Comparison of ENCODE assay signal across 16 cellular contexts in the genomic region with DNA sequence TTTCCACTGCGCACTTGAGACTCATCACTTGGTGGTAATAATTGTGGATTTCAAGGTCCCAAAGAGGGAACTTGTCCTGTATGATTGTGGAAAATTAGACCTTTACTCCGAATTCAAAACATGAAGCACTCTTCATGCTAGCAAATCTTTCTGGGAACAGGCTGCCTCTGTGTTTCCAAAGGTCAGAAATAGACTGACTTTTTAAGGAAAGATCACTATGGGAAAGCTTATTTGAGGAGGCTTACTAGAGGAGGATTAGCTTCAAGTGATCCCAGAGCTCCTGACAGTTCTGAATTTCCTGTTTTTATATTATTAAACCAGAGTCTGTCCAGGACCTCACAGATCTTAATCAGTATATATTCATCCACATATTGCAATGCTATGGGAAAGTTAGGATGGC. TPM values are rescaled to one million over a fixed set of nuclear protein-coding genes. Genes with fewer than 3 reads are reported as not detected.
A peak's percentile ranks its signal among the peaks of the same experiment; 100 is the strongest.
DNase-seq lines count a peak whose midpoint lies in the region; ATAC-seq and TF ChIP-seq lines count a peak whose summit lies in the region.
"Had no signal": no experiment of that assay in that cellular context is flagged by ENCODE, and none has a peak within 500 bp of the region (broad histone marks: within the 10 kb centered on the region; RNA-seq: fewer than 3 reads in every experiment).

No MANE protein-coding gene starts in this region.

- H3K27me3 Mint-ChIP-seq in natural killer cell (ENCODE audit: low read depth in 2 of 2): no peaks in the 10 kb centered on the region
- H3K27me3 Mint-ChIP-seq: activated naive CD8-positive, alpha-beta T cell treated with anti-CD3 and anti-CD28 coated beads, Interleukin-2, amount 50 U/mL, for 24 hours had no signal

- TF ChIP-seq EP300 in stomach (IDR thresholded peaks at IDR 0.05): no peak

- no peak for TF ChIP-seq POLR2A in stomach (IDR thresholded peaks at IDR 0.05)

- no peak for TF ChIP-seq CTCF in VCaP (conservative IDR thresholded peaks at IDR 0.05)
- no peak for TF ChIP-seq CTCF in stomach (IDR thresholded peaks at IDR 0.05)
- TF ChIP-seq CTCF in colonic mucosa (IDR thresholded peaks at IDR 0.05): no peak
- no peak for TF ChIP-seq CTCF in natural killer cell (IDR thresholded peaks at IDR 0.05)

- intact Hi-C loops in stomach (cut with DNase I; ENCODE audit: low total_unique reads) (loop anchor here (10.0 kb wide), 1 partner anchor 145 kb away; no protein-coding TSS in a partner anchor), colonic mucosa (cut with DNase I) (no loop called here), natural killer cell (cut with micrococcal nuclease) (loop anchor here (10.0 kb wide), 1 partner anchor 135 kb away; no protein-coding TSS in a partner anchor)

- H3K27me3 ChIP-seq in HUES64 (ENCODE audit: insufficient read depth, low read length) (no peaks in the 10 kb centered on the region), iPS-20b (ENCODE audit: insufficient read depth, low read length) (no peaks in the 10 kb centered on the region), stomach (no peaks in the 10 kb centered on the region), colonic mucosa (no peaks in the 10 kb centered on the region)
- H3K27me3 ChIP-seq: BLaER1 treated with 17β-estradiol and CSF1 and Interleukin-3, amounts not matched to agents 10 nM and 100 nM had no signal

- H3K9me3 ChIP-seq in HUES64 (ENCODE audit: insufficient read depth, low read depth, low read length) (no peaks in the 10 kb centered on the region), iPS-20b (ENCODE audit: insufficient read depth, low read depth, low read length) (no peaks in the 10 kb centered on the region), stomach (no peaks in the 10 kb centered on the region), colonic mucosa (no peaks in the 10 kb centered on the region)
- H3K9me3 ChIP-seq: BLaER1 treated with 17β-estradiol and CSF1 and Interleukin-3, amounts not matched to agents 10 nM and 100 nM had no signal

- no peaks in the 10 kb centered on the region for H3K36me3 Mint-ChIP-seq in natural killer cell

- no peak for ATAC-seq in natural killer cell
- ATAC-seq: activated naive CD8-positive, alpha-beta T cell treated with anti-CD3 and anti-CD28 coated beads, Interleukin-2, amount 50 U/mL, for 24 hours had no signal

- no peak for DNase-seq in stomach
- no peak for DNase-seq in stimulated activated CD4-positive, alpha-beta T cell treated with anti-CD3 and anti-CD28 coated beads, Interleukin-4, amount 100 ng/mL, for 4 hours
- no peak for DNase-seq in colonic mucosa
- DNase-seq in NCI-H1694 (lab: John Stamatoyannopoulos, UW): no peak
- no peak for DNase-seq in natural killer cell
- DNase-seq: activated CD4-positive, alpha-beta T cell treated with anti-CD3 and anti-CD28 coated beads for 48 hours; activated naive CD8-positive, alpha-beta T cell treated with anti-CD3 and anti-CD28 coated beads, Interleukin-2, amount 50 U/mL, for 24 hours; DMS79 treated with DMSO at 0.1 percent for 48 hours; NCI-H187 treated with DMSO at 0.1 percent for 48 hours; occipital lobe; RPMI8226 had no signal

- no peak overlapping the region for H3K4me3 Mint-ChIP-seq in natural killer cell
- H3K4me3 Mint-ChIP-seq: activated naive CD8-positive, alpha-beta T cell treated with anti-CD3 and anti-CD28 coated beads, Interleukin-2, amount 50 U/mL, for 24 hours; T-helper 2 cell treated with Interferon-gamma antibody and Interleukin-4, amounts not matched to agents 5 μg/mL and 100 μg/mL, for 36 hours had no signal

- WGBS in HUES64: 100% methylated on average over 2 of the region's 2 CpGs
- 72 to 85% (median 79%) methylated on average over 2 of the region's 2 CpGs for WGBS in stomach, 5 donors

- H3K9me3 Mint-ChIP-seq in natural killer cell: no peaks in the 10 kb centered on the region
- H3K9me3 Mint-ChIP-seq: activated naive CD8-positive, alpha-beta T cell treated with anti-CD3 and anti-CD28 coated beads, Interleukin-2, amount 50 U/mL, for 24 hours; T-helper 2 cell treated with Interferon-gamma antibody and Interleukin-4, amounts not matched to agents 5 μg/mL and 100 μg/mL, for 36 hours had no signal

- H3K27ac Mint-ChIP-seq in natural killer cell: no peak overlapping the region
- H3K27ac Mint-ChIP-seq: activated naive CD8-positive, alpha-beta T cell treated with anti-CD3 and anti-CD28 coated beads, Interleukin-2, amount 50 U/mL, for 24 hours; T-helper 2 cell treated with Interferon-gamma antibody and Interleukin-4, amounts not matched to agents 5 μg/mL and 100 μg/mL, for 36 hours had no signal

- peaks cover 38 to 42% of the 10 kb centered on the region in 2 donors for H3K4me1 Mint-ChIP-seq in natural killer cell

- H3K9ac ChIP-seq in HUES64 (ENCODE audit: low read depth, low read length) (no peak overlapping the region), iPS-20b (ENCODE audit: low read depth, low read length) (peak overlapping the region; percentile 57; the same call in 1 of the 2 replicates), colonic mucosa (ENCODE audit: low read depth in 2 of 2, low read length in 2 of 2) (no peak overlapping the region)
- H3K9ac ChIP-seq: BLaER1 treated with 17β-estradiol and CSF1 and Interleukin-3, amounts not matched to agents 10 nM and 100 nM had no signal

- H3K4me1 ChIP-seq in HUES64 (ENCODE audit: insufficient read depth, low read length): peaks cover 69% of the 10 kb centered on the region
- peaks cover 63% of the 10 kb centered on the region for H3K4me1 ChIP-seq in iPS-20b (ENCODE audit: insufficient read depth, low read length)
- peaks cover 26 to 77% (median 50%) of the 10 kb centered on the region in 4 donors for H3K4me1 ChIP-seq in stomach
- no peaks in the 10 kb centered on the region for H3K4me1 ChIP-seq in colonic mucosa

- H3K27ac ChIP-seq in HUES64 (ENCODE audit: low read depth, low read length): peak overlapping the region; percentile 33; the same call in 1 of the 2 replicates
- peak overlapping the region; percentile 80 for H3K27ac ChIP-seq in VCaP
- no peak overlapping the region for H3K27ac ChIP-seq in iPS-20b (ENCODE audit: low read length)
- peak overlapping the region in 3 of 5 donors; percentile 62 to 67 (median 62) for H3K27ac ChIP-seq in stomach
- no peak overlapping the region for H3K27ac ChIP-seq in colonic mucosa
- H3K27ac ChIP-seq: BLaER1 treated with 17β-estradiol and CSF1 and Interleukin-3, amounts not matched to agents 10 nM and 100 nM had no signal

- H3K4me3 ChIP-seq in HUES64 (ENCODE audit: low read length) (no peak overlapping the region), iPS-20b (ENCODE audit: low read length) (peak overlapping the region; percentile 20), stomach (no peak overlapping the region), colonic mucosa (no peak overlapping the region)
- H3K4me3 ChIP-seq: BLaER1 treated with 17β-estradiol and CSF1 and Interleukin-3, amounts not matched to agents 10 nM and 100 nM had no signal

- H3K36me3 ChIP-seq in HUES64 (ENCODE audit: insufficient read depth, low read length) (no peaks in the 10 kb centered on the region), iPS-20b (ENCODE audit: insufficient read depth, low read depth, low read length) (no peaks in the 10 kb centered on the region), stomach (no peaks in the 10 kb centered on the region), colonic mucosa (no peaks in the 10 kb centered on the region)

RNA-seq across cellular contexts. Expression of gene WDFY2, which starts 5.5 kb away (rescaled TPM):
- polyA plus RNA-seq in HUES64 (2013, experiment 1 of 2): 13.7 TPM
- polyA plus RNA-seq in HUES64 (2013, experiment 2 of 2): 11.5 TPM
- total RNA-seq in stomach (10 to 100 TPM in 4 of 5 donors, 1 to 10 TPM in 1; 1.4 to 22.6 (median 19.8) TPM), colonic mucosa (1 to 10 TPM; 2.7 to 3.3 TPM), natural killer cell (10 to 100 TPM; 29.5 to 32.1 (median 31.3) TPM)
- 1 to 10 TPM; 2.0 to 4.7 (median 4.6) TPM for polyA plus RNA-seq in stomach

Comparison
In these comparisons a context has a peak if more than half of its experiments do, and no peak if none do; other contexts are left out.
1. H3K27ac ChIP-seq: peak in HUES64 (single experiment), VCaP (single experiment) and stomach (3 of 5); none in iPS-20b (single experiment) and colonic mucosa (single experiment).